Comparison of ENCODE assay signal across 20 cellular contexts in the genomic region with DNA sequence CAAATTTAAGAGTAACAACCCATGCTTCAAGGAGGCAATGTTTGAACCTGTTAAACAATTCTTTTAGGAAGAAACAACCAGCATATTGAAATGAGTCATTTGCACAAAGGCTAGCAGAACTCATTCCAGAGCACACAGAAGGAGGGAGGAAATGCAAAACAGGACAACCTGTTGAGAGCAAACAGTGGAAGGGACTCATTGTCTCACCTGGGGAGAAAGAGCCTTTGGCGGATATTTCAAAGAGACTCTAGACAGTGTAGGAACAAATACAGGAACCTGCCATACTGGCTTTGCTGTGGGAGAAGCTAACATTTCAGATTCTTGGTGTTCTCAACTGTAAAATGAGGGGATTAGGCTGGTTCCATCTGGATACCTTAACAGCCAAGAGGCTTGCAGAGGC. TPM values are rescaled to one million over a fixed set of nuclear protein-coding genes. Genes with fewer than 3 reads are reported as not detected.
A peak's percentile ranks its signal among the peaks of the same experiment; 100 is the strongest.
DNase-seq lines count a peak whose midpoint lies in the region; FAIRE-seq and TF ChIP-seq lines count a peak whose summit lies in the region.
"Had no signal": no experiment of that assay in that cellular context is flagged by ENCODE, and none has a peak within 500 bp of the region (broad histone marks: within the 10 kb centered on the region; RNA-seq: fewer than 3 reads in every experiment).

No MANE protein-coding gene starts in this region.

- H3K18ac ChIP-seq in H1 (ENCODE audit: extremely low read depth, low read length) = no peak overlapping the region

- H4K8ac ChIP-seq in H1 (ENCODE audit: extremely low read depth, insufficient read depth, low read length) = no peak overlapping the region

- WGBS in H1 (ENCODE audit: extremely low coverage in 1 of 2, insufficient coverage in 1 of 2, insufficient read length in 1 of 2, insufficient replicate concordance in 2 of 2, low coverage in 1 of 2, low lambda C conversion rate in 2 of 2, missing lambda C conversion rate in 1 of 2), 2 experiments = 22% methylated on average over 1 of the region's 1 CpG; no CpG with 5 or more reads in 1 of the 2 experiments

- H2BK5ac ChIP-seq in H1 (ENCODE audit: low read depth, low read length) = no peak overlapping the region; the same call in 1 of the 2 replicates

- POLR2A ChIA-PET in H1 (lab: Charles Lee; ENCODE audit: partially characterized antibody) = no interaction called here

- H2BK20ac ChIP-seq in H1 (ENCODE audit: low read length) = no peak overlapping the region

- H3K36me3 ChIP-seq in H1 (ENCODE audit: control insufficient read depth in 2 of 4, insufficient read depth in 4 of 4, low read length in 3 of 4) = no peaks in the 10 kb centered on the region
- H3K36me3 ChIP-seq: BLaER1 had no signal

- 0 out of 3 replicates have a peak, but pooled peaks of 1 of the 2 experiments have one; percentile 35 for TF ChIP-seq EP300 in H1 (IDR thresholded peaks at IDR 0.05; ENCODE audit: borderline replicate concordance in 1 of 2, low read depth in 2 of 2, low read length in 2 of 2)

- no peak overlapping the region for H2BK12ac ChIP-seq in H1 (ENCODE audit: low read depth, low read length)

- CTCF ChIA-PET in H1 (lab: Charles Lee; ENCODE audit: partially characterized antibody) = no interaction called here

- no peak for TF ChIP-seq RAD21 in H1 (IDR thresholded peaks at IDR 0.05 in 1 of 2, conservative IDR thresholded peaks at IDR 0.05 in 1 of 2; ENCODE audit: low read depth in 2 of 2, low read length in 2 of 2)

- H3K4me3 ChIP-seq in H1 (ENCODE audit: extremely low read depth in 1 of 4, insufficient read depth in 2 of 4, low read depth in 3 of 4, low read length in 4 of 4) = no peak overlapping the region
- H3K4me3 ChIP-seq: A549, BLaER1 had no signal

- H3K4ac ChIP-seq in H1 (replicated peaks; ENCODE audit: insufficient read length, low read depth, low read length) = no peak overlapping the region

- peak; percentile 99 for FAIRE-seq in H1 (lab: Jason Lieb, UNC)
- FAIRE-seq in D721Med (lab: Jason Lieb, UNC) = no peak
- FAIRE-seq: A549, astrocyte, keratinocyte had no signal

- no peaks in the 10 kb centered on the region; a peak in 1 of 4 replicates for H3K9me3 ChIP-seq in H1 (ENCODE audit: insufficient read depth in 2 of 2, low read depth in 1 of 2, low read length in 1 of 2)
- H3K9me3 ChIP-seq: A549 had no signal

- no peak overlapping the region for H3K56ac ChIP-seq in H1 (replicated peaks; ENCODE audit: insufficient read length, low read depth, low read length)

- H4K20me1 ChIP-seq in H1 (replicated peaks in 1 of 2; ENCODE audit: control insufficient read depth in 1 of 2, insufficient read depth in 2 of 2, low read length in 2 of 2) = no peaks in the 10 kb centered on the region
- H4K20me1 ChIP-seq: BLaER1 had no signal

- H2AK5ac ChIP-seq in H1 (ENCODE audit: low read depth, low read length) = no peak overlapping the region

- H3K79me1 ChIP-seq in H1 (ENCODE audit: low read depth, low read length) = no peaks in the 10 kb centered on the region

- no peak overlapping the region for H4K5ac ChIP-seq in H1 (ENCODE audit: insufficient read length, low read depth, low read length)

- no peaks in the 10 kb centered on the region for H3K27me3 ChIP-seq in H1 (replicated peaks in 1 of 4; ENCODE audit: control insufficient read depth in 3 of 4, extremely low read depth in 1 of 4, insufficient read depth in 3 of 4, low read length in 3 of 4)
- H3K27me3 ChIP-seq: BLaER1 had no signal

- H3K14ac ChIP-seq in H1 (ENCODE audit: insufficient read length) = no peak overlapping the region

- no peak overlapping the region for H3K23ac ChIP-seq in H1 (ENCODE audit: insufficient read length)

- H4K91ac ChIP-seq in H1 (replicated peaks; ENCODE audit: insufficient read length, low read length) = no peak overlapping the region

- peak overlapping the region; percentile 5; the same call in 1 of the 2 replicates for H3K27ac ChIP-seq in H1 (ENCODE audit: low read depth, low read length)
- H3K27ac ChIP-seq: A549, BLaER1 had no signal

- no peak for TF ChIP-seq POLR2A in H1 (IDR thresholded peaks at IDR 0.05; ENCODE audit: control extremely low read depth in 1 of 2, low read depth in 2 of 2, low read length in 2 of 2)

- peak overlapping the region in 1 of 2 experiments; percentile 34; a peak in 1 of 4 replicates for H3K4me2 ChIP-seq in H1 (ENCODE audit: insufficient read depth in 1 of 2, low read depth in 2 of 2, low read length in 2 of 2)
- H3K4me2 ChIP-seq: A549, BLaER1 had no signal

- peaks cover 0 to 4% (median 0%) of the 10 kb centered on the region in 4 experiments; a peak in 2 of 7 replicates for H3K4me1 ChIP-seq in H1 (replicated peaks in 1 of 4; ENCODE audit: control insufficient read depth in 3 of 4, insufficient read depth in 4 of 4, low read length in 3 of 4)
- H3K4me1 ChIP-seq: A549 had no signal

- no peak overlapping the region for H3K9ac ChIP-seq in H1 (replicated peaks in 1 of 4; ENCODE audit: extremely low read depth in 1 of 4, low read depth in 3 of 4, low read length in 3 of 4)
- H3K9ac ChIP-seq: BLaER1 had no signal

- no peaks in the 10 kb centered on the region for H3K23me2 ChIP-seq in H1 (ENCODE audit: low read depth, low read length)

- H3K79me2 ChIP-seq in H1 (ENCODE audit: control insufficient read depth in 1 of 2, insufficient read depth in 2 of 2, low read length in 2 of 2) = no peaks in the 10 kb centered on the region

- DNase-seq in NCI-H748 (lab: John Stamatoyannopoulos, UW; ENCODE audit: unreplicated experiment) (peak; percentile 28), NCI-H748 treated with DMSO at 0.1 percent for 48 hours (lab: John Stamatoyannopoulos, UW) (no peak), H1 (ENCODE audit: low read depth in 1 of 2, low spot score in 2 of 2) (no peak), iPS-NIHi11 (ENCODE audit: low spot score) (peak; percentile 43), SK-N-DZ (ENCODE audit: low spot score) (no peak), CD1c-positive myeloid dendritic cell (ENCODE audit: extremely low spot score) (no peak), D721Med (ENCODE audit: insufficient read length, low spot score) (no peak)
- no peak for DNase-seq in stimulated activated naive CD4-positive, alpha-beta T cell (lab: John Stamatoyannopoulos, UW)
- DNase-seq: effector CD8-positive, alpha-beta T cell; head of caudate nucleus; KG1; NCI-H1930; NCI-H510A treated with DMSO at 0.1 percent for 48 hours; nucleus accumbens; right cardiac atrium had no signal

- TF ChIP-seq CTCF in H1 (IDR thresholded peaks at IDR 0.05; ENCODE audit: control extremely low read depth in 1 of 3, insufficient read depth in 1 of 3, low read depth in 1 of 3, low read length in 3 of 3) (no peak), D721Med (IDR thresholded peaks at IDR 0.05; ENCODE audit: insufficient read depth, missing control alignments) (no peak)

- no peak overlapping the region for H2BK15ac ChIP-seq in H1 (ENCODE audit: low read length)

- no peak overlapping the region for H2BK120ac ChIP-seq in H1 (replicated peaks; ENCODE audit: low read depth, low read length)

- no peak overlapping the region for H2AFZ ChIP-seq in H1 (ENCODE audit: low read length)

TF ChIP-seq in H1, 55 proteins besides CTCF, POLR2A, EP300 and RAD21 (continues in another document):
- TF ChIP-seq SP1 (IDR thresholded peaks at IDR 0.05; ENCODE audit: low read depth, low read length) (0 out of 2 replicates have a peak, but pooled peaks have one; percentile 35), RFX5 (IDR thresholded peaks at IDR 0.05; ENCODE audit: borderline replicate concordance, low read depth, low read length) (no peak), JUN (IDR thresholded peaks at IDR 0.05; ENCODE audit: low read depth, low read length) (no peak), YY1 (IDR thresholded peaks at IDR 0.05; ENCODE audit: low read depth, low read length) (peak; percentile 59; the same call in 1 of the 2 replicates), CTBP2 (IDR thresholded peaks at IDR 0.05; ENCODE audit: borderline replicate concordance, insufficient read depth, insufficient read length, low read length) (no peak)

RNA-seq across cellular contexts. Expression of a gene that starts 14.8 kb away (rescaled TPM):
- total RNA-seq in H1 (2021; fragmentation: NEBNext Ultra II Directional; extraction: Animal tissue kit (Norgen Biotek cat#: 25700)) = 4.6 and 4.7 TPM in 2 replicates
- polyA plus RNA-seq in H1 (2011; rRNA removed) = 1.2 and 1.6 TPM in 2 replicates
- 1.4 TPM for polyA plus RNA-seq in H1 (2011; cell fraction: cytosol; rRNA removed)
- polyA plus RNA-seq in H1 (2011; cell fraction: nucleus; rRNA removed) = 3.3 TPM
- 2.1 to 3.4 TPM (median 2.5 TPM) in 4 replicates for polyA plus RNA-seq in H1 (2012, experiment 1 of 2)
- polyA plus RNA-seq in H1 (2012, experiment 2 of 2) = 1.0 TPM
- 2.8 TPM for polyA plus RNA-seq in H1 (2013, experiment 1 of 2)
- polyA plus RNA-seq in H1 (2013, experiment 2 of 2) = 2.4 TPM
- 6.9 and 7.9 TPM in 2 replicates for polyA minus RNA-seq in H1 (2011; rRNA and poly(A)+ RNA removed)
- 3.0 TPM for polyA minus RNA-seq in H1 (2011; cell fraction: cytosol; rRNA and poly(A)+ RNA removed)
- polyA minus RNA-seq in H1 (2011; cell fraction: nucleus; rRNA and poly(A)+ RNA removed) = 13.1 TPM
- not detected in 2 replicates for polyA plus RNA-seq in SK-N-DZ (2014; cell fraction: cytosol; rRNA removed)
- polyA plus RNA-seq in SK-N-DZ (2014; cell fraction: nucleus; rRNA removed) = not detected in 2 replicates
- total RNA-seq: G401 had no signal

Comparison
In these comparisons a context has a peak if more than half of its experiments do, and no peak if none do; other contexts are left out.
1. DNase-seq: peak in NCI-H748 (single experiment) and iPS-NIHi11 (single experiment); none in NCI-H748 treated with DMSO at 0.1 percent for 48 hours (single experiment), H1 (0 of 2), SK-N-DZ (single experiment), CD1c-positive myeloid dendritic cell (single experiment), D721Med (single experiment) and stimulated activated naive CD4-positive, alpha-beta T cell (0 of 6).